24 cellular contexts compared by ENCODE assay signal in genomic region chr14:36167431-36167830, GRCh38. TPM values are rescaled to one million over a fixed set of nuclear protein-coding genes. Genes with fewer than 3 reads are reported as not detected.
"Had no signal": no experiment of that assay in that cellular context is flagged by ENCODE, and none has a peak within 500 bp of the region (broad histone marks: within the 10 kb centered on the region; RNA-seq: fewer than 3 reads in every experiment).

No MANE protein-coding gene starts in this region.

- H3K9me3 Mint-ChIP-seq: activated naive CD4-positive, alpha-beta T cell treated with anti-CD3 and anti-CD28 coated beads, Interleukin-2, amount 50 U/mL, for 72 hours; mesothelial cell of epicardium; stimulated activated naive B cell treated with anti-CD40 and anti-IgM and Interleukin-4, amounts not matched to agents 10 μg/mL and 1 μg/mL and 100 μg/mL, for 72 hours had no signal

- H3K4me3 Mint-ChIP-seq: activated CD8-positive, alpha-beta T cell treated with anti-CD3 and anti-CD28 coated beads, Interleukin-2, amount 10 ng/mL, durations not matched to agents 7 days and 5 days; mesothelial cell of epicardium; stimulated activated naive B cell treated with anti-CD40 and anti-IgM and Interleukin-4, amounts not matched to agents 10 μg/mL and 1 μg/mL and 100 μg/mL, for 72 hours had no signal

- H3K9me3 ChIP-seq: colonic mucosa, esophagus squamous epithelium, prostate gland, tibial artery, vagina had no signal

- H3K36me3 Mint-ChIP-seq: activated naive CD4-positive, alpha-beta T cell treated with anti-CD3 and anti-CD28 coated beads, Interleukin-2, amount 50 U/mL, for 72 hours; mesothelial cell of epicardium; stimulated activated naive B cell treated with anti-CD40 and anti-IgM and Interleukin-4, amounts not matched to agents 10 μg/mL and 1 μg/mL and 100 μg/mL, for 72 hours had no signal

- H3K4me1 Mint-ChIP-seq: mesothelial cell of epicardium; stimulated activated naive B cell treated with anti-CD40 and anti-IgM and Interleukin-4, amounts not matched to agents 10 μg/mL and 1 μg/mL and 100 μg/mL, for 72 hours had no signal

- DNase-seq: activated CD4-positive, alpha-beta T cell treated with anti-CD3 and anti-CD28 coated beads for 4 hours; activated CD8-positive, alpha-beta memory T cell treated with anti-CD3 and anti-CD28 coated beads, Interleukin-2, amount 50 U/mL, for 4 hours; activated CD8-positive, alpha-beta T cell treated with anti-CD3 and anti-CD28 coated beads, Interleukin-2, amount 10 ng/mL, durations not matched to agents 7 days and 5 days; activated effector memory CD4-positive, alpha-beta T cell treated with anti-CD3 and anti-CD28 coated beads, Interleukin-2, amount 50 U/mL, for 16 hours; activated T-cell treated with anti-CD3 and anti-CD28 coated beads, Interleukin-2, amount 50 U/mL, for 48 hours; central memory CD4-positive, alpha-beta T cell; colonic mucosa; esophagus squamous epithelium; hypothalamus; kidney glomerular epithelial cell; right cardiac atrium; stimulated activated CD4-positive, alpha-beta T cell treated with anti-CD3 and anti-CD28 coated beads, Interleukin-15, amount 100 ng/mL, for 24 hours; stimulated activated CD4-positive, alpha-beta T cell treated with anti-CD3 and anti-CD28 coated beads, Interleukin-4, amount 100 ng/mL, for 1 hour; stimulated activated naive B cell treated with anti-CD40 and anti-IgM and Interleukin-4, amounts not matched to agents 10 μg/mL and 1 μg/mL and 100 μg/mL, for 72 hours; tibial artery had no signal

- H3K4me1 ChIP-seq: colonic mucosa, prostate gland, tibial artery, vagina had no signal

- H3K27ac ChIP-seq: colonic mucosa, esophagus squamous epithelium, prostate gland, skin epidermis, tibial artery, vagina had no signal

- H3K27ac Mint-ChIP-seq: activated CD8-positive, alpha-beta T cell treated with anti-CD3 and anti-CD28 coated beads, Interleukin-2, amount 10 ng/mL, durations not matched to agents 7 days and 5 days; activated naive CD4-positive, alpha-beta T cell treated with anti-CD3 and anti-CD28 coated beads, Interleukin-2, amount 50 U/mL, for 72 hours; mesothelial cell of epicardium; stimulated activated naive B cell treated with anti-CD40 and anti-IgM and Interleukin-4, amounts not matched to agents 10 μg/mL and 1 μg/mL and 100 μg/mL, for 72 hours had no signal

- H3K4me3 ChIP-seq: colonic mucosa, esophagus squamous epithelium, prostate gland, skin epidermis, tibial artery, vagina had no signal

- ATAC-seq: activated CD8-positive, alpha-beta T cell treated with anti-CD3 and anti-CD28 coated beads, Interleukin-2, amount 10 ng/mL, durations not matched to agents 7 days and 5 days; activated naive CD4-positive, alpha-beta T cell treated with anti-CD3 and anti-CD28 coated beads, Interleukin-2, amount 50 U/mL, for 72 hours; right cardiac atrium; stimulated activated naive B cell treated with anti-CD40 and anti-IgM and Interleukin-4, amounts not matched to agents 10 μg/mL and 1 μg/mL and 100 μg/mL, for 72 hours had no signal

- H3K27me3 ChIP-seq: colonic mucosa, vagina had no signal

- H3K36me3 ChIP-seq: colonic mucosa, esophagus squamous epithelium, prostate gland, tibial artery, vagina had no signal

RNA-seq across cellular contexts. Expression of gene PTCSC3, which starts 9.1 kb away (rescaled TPM):
- total RNA-seq: activated CD8-positive, alpha-beta T cell treated with anti-CD3 and anti-CD28 coated beads, Interleukin-2, amount 10 ng/mL, durations not matched to agents 7 days and 5 days; activated naive CD4-positive, alpha-beta T cell treated with anti-CD3 and anti-CD28 coated beads, Interleukin-2, amount 50 U/mL, for 72 hours; colonic mucosa; esophagus squamous epithelium; fibroblast of villous mesenchyme; liver; mesothelial cell of epicardium; osteoblast; prostate gland; right cardiac atrium; vagina had no signal
- polyA plus RNA-seq: liver, neural cell, right cardiac atrium had no signal
